14 cellular contexts compared by ENCODE assay signal in genomic region chr10:11434323-11434722, GRCh38.
A peak's percentile ranks its signal among the peaks of the same experiment; 100 is the strongest.
DNase-seq lines count a peak whose midpoint lies in the region; ATAC-seq and TF ChIP-seq lines count a peak whose summit lies in the region.
"Had no signal": no experiment of that assay in that cellular context is flagged by ENCODE, and none has a peak within 500 bp of the region (broad histone marks: within the 10 kb centered on the region; RNA-seq: fewer than 3 reads in every experiment).

No MANE protein-coding gene starts in this region.

- H3K4me1 Mint-ChIP-seq in natural killer cell treated with Interleukin-12 subunit alpha and Interleukin-12 subunit beta and Interleukin-15 and Interleukin-18, amount 100 ng/mL, for 72 hours (ENCODE audit: low read depth in 2 of 2): no peaks in the 10 kb centered on the region

- peaks cover 16% of the 10 kb centered on the region for H3K4me1 ChIP-seq in OCI-LY3 (ENCODE audit: low read length)
- H3K4me1 ChIP-seq in foreskin keratinocyte: no peaks in the 10 kb centered on the region
- H3K4me1 ChIP-seq: gastrocnemius medialis had no signal

- CTCF ChIA-PET in BJ (lab: Yijun Ruan, JAX): no interaction called here

- peaks cover 0 to 7% of the 10 kb centered on the region in 2 donors for H3K27me3 Mint-ChIP-seq in natural killer cell treated with Interleukin-12 subunit alpha and Interleukin-12 subunit beta and Interleukin-15 and Interleukin-18, amount 100 ng/mL, for 72 hours
- H3K27me3 Mint-ChIP-seq: stimulated activated naive CD8-positive, alpha-beta T cell treated with anti-CD3 and anti-CD28 coated beads, Interleukin-15, Interleukin-2, amounts not matched to agents 100 ng/mL and 50 ng/mL, for 24 hours had no signal

- H3K36me3 ChIP-seq in BJ (ENCODE audit: control insufficient read depth, insufficient read depth, low read length) (no peaks in the 10 kb centered on the region), OCI-LY3 (replicated peaks; ENCODE audit: low read depth, low read length) (no peaks in the 10 kb centered on the region)
- H3K36me3 ChIP-seq: gastrocnemius medialis had no signal

- no peak overlapping the region for H3K4me3 Mint-ChIP-seq in natural killer cell treated with Interleukin-12 subunit alpha and Interleukin-12 subunit beta and Interleukin-15 and Interleukin-18, amount 100 ng/mL, for 72 hours
- H3K4me3 Mint-ChIP-seq: mesothelial cell of epicardium; stimulated activated naive CD8-positive, alpha-beta T cell treated with anti-CD3 and anti-CD28 coated beads, Interleukin-15, Interleukin-2, amounts not matched to agents 100 ng/mL and 50 ng/mL, for 24 hours had no signal

- H3K27me3 ChIP-seq in BJ (ENCODE audit: control insufficient read depth, insufficient read depth, low read length) (peaks cover 1% of the 10 kb centered on the region), OCI-LY3 (ENCODE audit: low read depth, low read length) (no peaks in the 10 kb centered on the region), foreskin keratinocyte (no peaks in the 10 kb centered on the region)
- H3K27me3 ChIP-seq: gastrocnemius medialis had no signal

- no peaks in the 10 kb centered on the region for H3K36me3 Mint-ChIP-seq in natural killer cell treated with Interleukin-12 subunit alpha and Interleukin-12 subunit beta and Interleukin-15 and Interleukin-18, amount 100 ng/mL, for 72 hours

- H3K4me3 ChIP-seq in BJ (ENCODE audit: low read depth, low read length) (no peak overlapping the region), OCI-LY3 (ENCODE audit: low read length) (no peak overlapping the region)
- H3K4me3 ChIP-seq: gastrocnemius medialis had no signal

- peak; percentile 14; the same call in 1 of the 2 replicates for TF ChIP-seq CTCF in BJ (IDR thresholded peaks at IDR 0.05; ENCODE audit: insufficient read depth, low read depth, low read length)
- TF ChIP-seq CTCF in OCI-LY3 (IDR thresholded peaks at IDR 0.05; ENCODE audit: low read depth, low read length): peak; percentile 60
- TF ChIP-seq CTCF in foreskin keratinocyte (conservative IDR thresholded peaks at IDR 0.05): peak; percentile 32

- H3K4me2 ChIP-seq in OCI-LY3 (ENCODE audit: low read length): no peak overlapping the region

- no peak overlapping the region for H3K27ac Mint-ChIP-seq in natural killer cell treated with Interleukin-12 subunit alpha and Interleukin-12 subunit beta and Interleukin-15 and Interleukin-18, amount 100 ng/mL, for 72 hours
- H3K27ac Mint-ChIP-seq: mesothelial cell of epicardium; stimulated activated naive CD8-positive, alpha-beta T cell treated with anti-CD3 and anti-CD28 coated beads, Interleukin-15, Interleukin-2, amounts not matched to agents 100 ng/mL and 50 ng/mL, for 24 hours had no signal

- no peaks in the 10 kb centered on the region for H3K9me3 Mint-ChIP-seq in natural killer cell treated with Interleukin-12 subunit alpha and Interleukin-12 subunit beta and Interleukin-15 and Interleukin-18, amount 100 ng/mL, for 72 hours

- no peak overlapping the region for H3K9ac ChIP-seq in OCI-LY3 (ENCODE audit: low read length)

- no peaks in the 10 kb centered on the region for H3K79me2 ChIP-seq in OCI-LY3 (ENCODE audit: low read length)

- no peak overlapping the region for H3K27ac ChIP-seq in OCI-LY3 (ENCODE audit: low read length)
- no peak overlapping the region for H3K27ac ChIP-seq in foreskin keratinocyte
- H3K27ac ChIP-seq: gastrocnemius medialis had no signal

- no peak overlapping the region for H2AFZ ChIP-seq in OCI-LY3 (ENCODE audit: low read depth, low read length)

- POLR2A ChIA-PET in BJ (lab: Charles Lee): no interaction called here

- H4K20me1 ChIP-seq in OCI-LY3 (ENCODE audit: insufficient read depth, low read length): no peaks in the 10 kb centered on the region

- ATAC-seq in foreskin keratinocyte (no peak), HG02884 (IDR thresholded peaks at IDR 0.05; ENCODE audit: unreplicated experiment) (no peak), HG02981 (IDR thresholded peaks at IDR 0.05; ENCODE audit: unreplicated experiment) (no peak)
- no peak for ATAC-seq in natural killer cell treated with Interleukin-12 subunit alpha and Interleukin-12 subunit beta and Interleukin-15 and Interleukin-18, amount 100 ng/mL, for 72 hours
- ATAC-seq: gastrocnemius medialis had no signal

- DNase-seq in BJ (ENCODE audit: low read depth) (no peak), GM19238 (ENCODE audit: insufficient read length, low spot score) (peak; percentile 51), foreskin keratinocyte (no peak), NCI-H446 (lab: John Stamatoyannopoulos, UW) (no peak)
- no peak for DNase-seq in natural killer cell treated with Interleukin-12 subunit alpha and Interleukin-12 subunit beta and Interleukin-15 and Interleukin-18, amount 100 ng/mL, for 72 hours (ENCODE audit: low spot score)
- DNase-seq: activated CD4-positive, alpha-beta T cell treated with anti-CD3 and anti-CD28 coated beads, Interleukin-2, amount 50 U/mL, for 48 hours; DMS153; gastrocnemius medialis; NCI-H1048 had no signal

- H3K9me3 ChIP-seq in OCI-LY3 (ENCODE audit: insufficient read depth, low read length): no peaks in the 10 kb centered on the region
- H3K9me3 ChIP-seq: gastrocnemius medialis had no signal
